ENCODE assay signal across 8 cellular contexts in genomic region chr19:45862271-45862563, GRCh38.
A peak's percentile ranks its signal among the peaks of the same experiment; 100 is the strongest.
DNase-seq lines count a peak whose midpoint lies in the region; ATAC-seq, FAIRE-seq and TF ChIP-seq lines count a peak whose summit lies in the region.

No MANE protein-coding gene starts in this region.

- no peak for DNase-seq in GM12864 (ENCODE audit: low read depth)
- DNase-seq in foreskin fibroblast = no peak
- no peak for DNase-seq in retinal pigment epithelial cell (ENCODE audit: low read depth)
- DNase-seq in NCI-H446 (lab: John Stamatoyannopoulos, UW) = no peak
- no peak for DNase-seq in HTR-8/SVneo (ENCODE audit: insufficient read length, low spot score)
- DNase-seq in activated CD4-positive, alpha-beta T cell treated with anti-CD3 and anti-CD28 coated beads for 48 hours = no peak

- H3K27ac ChIP-seq in VCaP = peak overlapping the region; percentile 94

- TF ChIP-seq CTCF in GM12864 (IDR thresholded peaks at IDR 0.05; ENCODE audit: low read depth, low read length, missing control alignments) (no peak), VCaP (conservative IDR thresholded peaks at IDR 0.05) (no peak), foreskin fibroblast (IDR thresholded peaks at IDR 0.05; ENCODE audit: low read depth, low read length) (no peak), retinal pigment epithelial cell (conservative IDR thresholded peaks at IDR 0.05; ENCODE audit: low read depth, low read length) (no peak)

- ATAC-seq in GM18498 (IDR thresholded peaks at IDR 0.05; ENCODE audit: unreplicated experiment) = no peak

- no peak for FAIRE-seq in HTR-8/SVneo (lab: Jason Lieb, UNC)

- H3K4me3 ChIP-seq in GM12864 (ENCODE audit: low read depth, low read length) = peak overlapping the region; percentile 99
- peak overlapping the region; percentile 86 to 87 for H3K4me3 ChIP-seq in foreskin fibroblast (ENCODE audit: low read depth in 1 of 2, low read length in 2 of 2)
- H3K4me3 ChIP-seq in retinal pigment epithelial cell (ENCODE audit: low read length) = peak overlapping the region; percentile 95
